In the genomic region with DNA sequence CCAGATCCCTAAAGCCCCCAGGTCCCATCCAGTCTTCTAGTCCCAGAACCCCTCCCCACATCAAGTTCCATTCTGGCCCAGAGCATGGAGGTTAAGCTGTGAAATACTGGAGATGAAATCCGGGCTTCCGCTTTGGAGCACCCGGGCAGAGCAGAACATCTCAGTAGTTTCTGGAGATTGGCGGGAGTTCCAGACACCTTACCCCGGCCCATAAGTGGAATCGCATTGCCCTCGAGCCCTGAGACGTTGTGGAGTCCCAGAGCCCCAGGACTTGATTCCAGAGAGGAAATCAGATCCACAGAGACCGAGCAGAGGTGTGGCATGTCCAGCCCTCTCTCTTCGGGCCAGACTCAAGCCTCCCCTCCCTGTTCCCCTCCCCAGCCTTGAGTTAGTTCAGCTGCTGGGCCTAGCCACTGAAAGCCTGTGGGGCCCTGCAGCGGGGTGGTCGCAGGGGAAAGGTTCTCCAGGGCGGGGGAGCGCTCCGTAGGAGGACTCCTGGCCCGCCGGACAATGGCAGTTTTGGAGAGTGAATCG, we compare ENCODE assay signal across 11 cellular contexts. TPM values are rescaled to one million over a fixed set of nuclear protein-coding genes. Genes with fewer than 3 reads are reported as not detected.
DNase-seq lines count a peak whose midpoint lies in the region; ATAC-seq and TF ChIP-seq lines count a peak whose summit lies in the region.
"Had no signal": no experiment of that assay in that cellular context is flagged by ENCODE, and none has a peak within 500 bp of the region (broad histone marks: within the 10 kb centered on the region; RNA-seq: fewer than 3 reads in every experiment).

No MANE protein-coding gene starts in this region.

- peak overlapping the region; percentile 51 for H3K4me3 ChIP-seq in HUES64 (ENCODE audit: low read length)
- peak overlapping the region; percentile 43 for H3K4me3 ChIP-seq in neuron (ENCODE audit: low read length)
- H3K4me3 ChIP-seq in left lung = no peak overlapping the region

- H3K27me3 ChIP-seq in HUES64 (ENCODE audit: insufficient read depth, low read length) (peaks cover 100% of the 10 kb centered on the region), neuron (ENCODE audit: insufficient read depth, low read length) (peaks cover 51% of the 10 kb centered on the region), left lung (peaks cover 96 to 100% of the 10 kb centered on the region in 2 donors)

- intact Hi-C loops in left lung (cut with DNase I) = no loop called here

- peaks cover 42% of the 10 kb centered on the region for H3K4me1 Mint-ChIP-seq in activated naive CD8-positive, alpha-beta T cell treated with anti-CD3 and anti-CD28 coated beads, Interleukin-2, amount 50 U/mL, for 24 hours

- TF ChIP-seq CTCF in left lung (IDR thresholded peaks at IDR 0.05) = no peak

- H3K36me3 ChIP-seq in HUES64 (ENCODE audit: insufficient read depth, low read length) (no peaks in the 10 kb centered on the region), neuron (ENCODE audit: insufficient read depth, low read length) (no peaks in the 10 kb centered on the region), left lung (no peaks in the 10 kb centered on the region)
- H3K36me3 ChIP-seq: colonic mucosa had no signal

- H3K4me1 ChIP-seq in HUES64 (ENCODE audit: insufficient read depth, low read length) (peaks cover 21% of the 10 kb centered on the region), neuron (ENCODE audit: insufficient read depth, low read length) (peaks cover 13% of the 10 kb centered on the region), left lung (peaks cover 13 to 42% of the 10 kb centered on the region in 2 donors)

- no peaks in the 10 kb centered on the region for H3K9me3 Mint-ChIP-seq in activated naive CD8-positive, alpha-beta T cell treated with anti-CD3 and anti-CD28 coated beads, Interleukin-2, amount 50 U/mL, for 24 hours

- peak overlapping the region; percentile 80 for H3K4me3 Mint-ChIP-seq in activated naive CD8-positive, alpha-beta T cell treated with anti-CD3 and anti-CD28 coated beads, Interleukin-2, amount 50 U/mL, for 24 hours

- no peak overlapping the region for H3K27ac ChIP-seq in HUES64 (ENCODE audit: low read depth, low read length)
- no peak overlapping the region for H3K27ac ChIP-seq in left lung
- H3K27ac ChIP-seq: colonic mucosa had no signal

- no peak for ATAC-seq in activated naive CD8-positive, alpha-beta T cell treated with anti-CD3 and anti-CD28 coated beads, Interleukin-2, amount 50 U/mL, for 24 hours
- ATAC-seq in left lung (no peak), GM19023 (IDR thresholded peaks at IDR 0.05; ENCODE audit: unreplicated experiment) (no peak)

- H3K9me3 ChIP-seq in HUES64 (ENCODE audit: insufficient read depth, low read depth, low read length) (no peaks in the 10 kb centered on the region), neuron (ENCODE audit: low read length) (no peaks in the 10 kb centered on the region), left lung (no peaks in the 10 kb centered on the region)
- H3K9me3 ChIP-seq: colonic mucosa had no signal

- 1% methylated on average over 18 of the region's 18 CpGs for WGBS in HUES64

- 0 out of 2 replicates have a peak overlapping the region, but pooled peaks have one; percentile 23 for H3K9ac ChIP-seq in HUES64 (ENCODE audit: low read depth, low read length)

- H3K27ac Mint-ChIP-seq in activated naive CD8-positive, alpha-beta T cell treated with anti-CD3 and anti-CD28 coated beads, Interleukin-2, amount 50 U/mL, for 24 hours = peak overlapping the region; percentile 76

- H3K36me3 Mint-ChIP-seq in activated naive CD8-positive, alpha-beta T cell treated with anti-CD3 and anti-CD28 coated beads, Interleukin-2, amount 50 U/mL, for 24 hours (ENCODE audit: low read depth) = peaks cover 6% of the 10 kb centered on the region

- H2AFZ ChIP-seq in neuron (ENCODE audit: low read depth, low read length) = peak overlapping the region; percentile 39

- DNase-seq in NCI-H2107 treated with DMSO at 0.1 percent for 48 hours (lab: John Stamatoyannopoulos, UW; ENCODE audit: unreplicated experiment) = peak; percentile 52
- no peak for DNase-seq in NCI-H2107 (lab: John Stamatoyannopoulos, UW)
- DNase-seq in activated naive CD8-positive, alpha-beta T cell treated with anti-CD3 and anti-CD28 coated beads, Interleukin-2, amount 50 U/mL, for 24 hours = no peak
- no peak for DNase-seq in left lung
- DNase-seq in activated gamma-delta T cell treated with Interleukin-2 at 50 U/mL for 16 hours = no peak

- peaks cover 92% of the 10 kb centered on the region for H3K27me3 Mint-ChIP-seq in activated naive CD8-positive, alpha-beta T cell treated with anti-CD3 and anti-CD28 coated beads, Interleukin-2, amount 50 U/mL, for 24 hours

RNA-seq across cellular contexts. Expression of a gene that starts 0.9 kb away (rescaled TPM):
- polyA plus RNA-seq in HUES64 (2013, experiment 1 of 2) = 1.6 TPM
- 3.3 TPM for polyA plus RNA-seq in HUES64 (2013, experiment 2 of 2)
- total RNA-seq in left lung = under 1 TPM; 0.03 to 0.65 TPM
- total RNA-seq: lung microvascular endothelial cell, NCI-H460 had no signal

Comparison
In these comparisons a context has a peak if more than half of its experiments do, and no peak if none do; other contexts are left out.
1. H3K4me3 ChIP-seq: peak in HUES64 (single experiment) and neuron (single experiment); none in left lung (0 of 2).